26 cellular contexts compared by ENCODE assay signal in genomic region chr4:22063613-22064012, GRCh38.
DNase-seq lines count a peak whose midpoint lies in the region; ATAC-seq, FAIRE-seq and TF ChIP-seq lines count a peak whose summit lies in the region.
"Had no signal": no experiment of that assay in that cellular context is flagged by ENCODE, and none has a peak within 500 bp of the region (broad histone marks: within the 10 kb centered on the region; RNA-seq: fewer than 3 reads in every experiment).

No MANE protein-coding gene starts in this region.

- H3K27ac ChIP-seq in HepG2 (ENCODE audit: extremely low read length, insufficient read depth, low read length): no peak overlapping the region
- H3K27ac ChIP-seq in right lobe of liver: no peak overlapping the region
- no peak overlapping the region for H3K27ac ChIP-seq in PC-9
- H3K27ac ChIP-seq: A549; BLaER1 treated with 17β-estradiol and CSF1 and Interleukin-3, amounts not matched to agents 10 nM and 100 nM had no signal

- intact Hi-C loops in HepG2 (cut with micrococcal nuclease; ENCODE audit: unreplicated experiment): no loop called here
- intact Hi-C loops in right lobe of liver (cut with DNase I): no loop called here
- intact Hi-C loops in PC-9 (cut with micrococcal nuclease; ENCODE audit: unreplicated experiment): no loop called here

- BruUV-seq in HepG2 (replicated peaks; lab: Mats Ljungman, UMichigan): no TSS peak
- no TSS peak for BruUV-seq in PC-9 (replicated peaks; lab: Mats Ljungman, UMichigan)

- TF ChIP-seq EP300 in HepG2 (IDR thresholded peaks at IDR 0.05; ENCODE audit: low read depth in 2 of 2, low read length in 2 of 2) (no peak), HepG2 (CRISPR knock-in tag; IDR thresholded peaks at IDR 0.05; ENCODE audit: borderline replicate concordance) (no peak)

- H3K9me3 ChIP-seq in HepG2 (ENCODE audit: low read length) (peaks cover 12% of the 10 kb centered on the region; the same call in 1 of the 2 replicates), right lobe of liver (no peaks in the 10 kb centered on the region), PC-9 (ENCODE audit: insufficient read depth, low read depth) (no peaks in the 10 kb centered on the region)
- H3K9me3 ChIP-seq: A549; BE2C; BLaER1 treated with 17β-estradiol and CSF1 and Interleukin-3, amounts not matched to agents 10 nM and 100 nM had no signal

- no peaks in the 10 kb centered on the region for H3K27me3 ChIP-seq in HepG2 (ENCODE audit: control insufficient read depth in 1 of 2, insufficient read depth in 2 of 2, low read length in 2 of 2)
- H3K27me3 ChIP-seq in right lobe of liver: no peaks in the 10 kb centered on the region
- H3K27me3 ChIP-seq in PC-9 (ENCODE audit: insufficient read depth, low read depth): no peaks in the 10 kb centered on the region
- H3K27me3 ChIP-seq: BE2C; BLaER1 treated with 17β-estradiol and CSF1 and Interleukin-3, amounts not matched to agents 10 nM and 100 nM had no signal

- ATAC-seq in HepG2 (no peak), right lobe of liver (no peak), esophagus mucosa (peak; percentile 56), GM18498 (IDR thresholded peaks at IDR 0.05; ENCODE audit: unreplicated experiment) (no peak)
- ATAC-seq: A549, GM12878 had no signal

- TF ChIP-seq RAD21 in HepG2 (CRISPR knock-in tag; IDR thresholded peaks at IDR 0.05): no peak

- no peaks in the 10 kb centered on the region for H3F3A ChIP-seq in PC-9 (ENCODE audit: insufficient read depth, low read depth)

- POLR2A ChIA-PET in HepG2 (lab: Yijun Ruan, JAX): no interaction called here
- POLR2A ChIA-PET in PC-9 (lab: Charles Lee; ENCODE audit: unreplicated experiment): no interaction called here

- no peak overlapping the region for H3K4me3 ChIP-seq in HepG2 (replicated peaks in 1 of 3; ENCODE audit: insufficient read depth in 1 of 3, low read depth in 2 of 3, low read length in 3 of 3)
- no peak overlapping the region for H3K4me3 ChIP-seq in right lobe of liver
- no peak overlapping the region for H3K4me3 ChIP-seq in PC-9
- H3K4me3 ChIP-seq: A549; BLaER1 treated with 17β-estradiol and CSF1 and Interleukin-3, amounts not matched to agents 10 nM and 100 nM; GM12878 had no signal

- no peak overlapping the region for H3K9ac ChIP-seq in HepG2 (ENCODE audit: insufficient read depth, low read depth, low read length)
- H3K9ac ChIP-seq: BLaER1 treated with 17β-estradiol and CSF1 and Interleukin-3, amounts not matched to agents 10 nM and 100 nM had no signal

- TF ChIP-seq CTCF in HepG2 (CRISPR knock-in tag; IDR thresholded peaks at IDR 0.05) (no peak), right lobe of liver (IDR thresholded peaks at IDR 0.05) (no peak), PC-9 (conservative IDR thresholded peaks at IDR 0.05) (no peak)

- TF ChIP-seq POLR2A in HepG2 (IDR thresholded peaks at IDR 0.05; ENCODE audit: insufficient read depth in 1 of 2, low read depth in 2 of 2, low read length in 2 of 2) (no peak), right lobe of liver (IDR thresholded peaks at IDR 0.05) (no peak)

- FAIRE-seq in HepG2 (lab: Jason Lieb, UNC): no peak
- FAIRE-seq: A549, GM12878, GM18507, H1 had no signal

- H3K79me2 ChIP-seq in HepG2 (ENCODE audit: insufficient read depth, low read length) (no peaks in the 10 kb centered on the region), PC-9 (ENCODE audit: low read depth) (no peaks in the 10 kb centered on the region)

- no peaks in the 10 kb centered on the region for H3K4me1 ChIP-seq in HepG2 (ENCODE audit: insufficient read depth, low read length)
- H3K4me1 ChIP-seq in right lobe of liver: no peaks in the 10 kb centered on the region
- no peaks in the 10 kb centered on the region for H3K4me1 ChIP-seq in PC-9 (replicated peaks; ENCODE audit: insufficient read depth)
- H3K4me1 ChIP-seq: A549; BE2C; BLaER1 treated with 17β-estradiol and CSF1 and Interleukin-3, amounts not matched to agents 10 nM and 100 nM had no signal

- CTCF ChIA-PET in HepG2 (lab: Yijun Ruan, JAX; ENCODE audit: low intra/inter-chr PET ratio, low total read pairs): no interaction called here
- CTCF ChIA-PET in PC-9 (lab: Charles Lee): no interaction called here

- H3K36me3 ChIP-seq in HepG2 (replicated peaks in 1 of 2; ENCODE audit: control insufficient read depth in 1 of 2, insufficient read depth in 2 of 2, low read length in 2 of 2): no peaks in the 10 kb centered on the region
- no peaks in the 10 kb centered on the region for H3K36me3 ChIP-seq in right lobe of liver
- no peaks in the 10 kb centered on the region for H3K36me3 ChIP-seq in PC-9 (ENCODE audit: low read depth)
- H3K36me3 ChIP-seq: BE2C; BLaER1 treated with 17β-estradiol and CSF1 and Interleukin-3, amounts not matched to agents 10 nM and 100 nM had no signal

- no peak for DNase-seq in HepG2 (ENCODE audit: low spot score)
- DNase-seq in right lobe of liver: no peak
- DNase-seq in NCI-H226: peak; percentile 28
- DNase-seq in renal cortical epithelial cell (ENCODE audit: low read depth): peak; percentile 4
- DNase-seq in COLO668 (lab: John Stamatoyannopoulos, UW; ENCODE audit: unreplicated experiment): no peak
- DNase-seq in PC-9: no peak
- DNase-seq: 8988T; ACHN; AML-193; BE2C; Calu3; CD4-positive, alpha-beta T cell; CD8-positive, alpha-beta memory T cell; COR-L47; DMS79; EL; GDM1; H7; HCEC 1CT had no signal

- in situ Hi-C loops in HepG2 (cut with HindIII; ENCODE audit: extremely low pct_ligation_motif_present, low pct_unique_long_range_greater_than_20kb): no loop called here

- no peaks in the 10 kb centered on the region for H3K9me2 ChIP-seq in PC-9 (ENCODE audit: insufficient read depth)

- no peak overlapping the region for H2AFZ ChIP-seq in HepG2 (ENCODE audit: low read length)
- no peak overlapping the region for H2AFZ ChIP-seq in PC-9

- H4K20me1 ChIP-seq in HepG2 (ENCODE audit: insufficient read depth, low read length): no peaks in the 10 kb centered on the region
- no peaks in the 10 kb centered on the region for H4K20me1 ChIP-seq in PC-9 (ENCODE audit: insufficient read depth)
- H4K20me1 ChIP-seq: BLaER1 treated with 17β-estradiol and CSF1 and Interleukin-3, amounts not matched to agents 10 nM and 100 nM had no signal

- H3K4me2 ChIP-seq in HepG2 (ENCODE audit: low read depth, low read length): no peak overlapping the region
- H3K4me2 ChIP-seq in PC-9: no peak overlapping the region
- H3K4me2 ChIP-seq: A549; BLaER1 treated with 17β-estradiol and CSF1 and Interleukin-3, amounts not matched to agents 10 nM and 100 nM had no signal

- 0% methylated on average over 1 of the region's 1 CpG for WGBS in HepG2 (ENCODE audit: low lambda C conversion rate)
- WGBS in right lobe of liver (ENCODE audit: insufficient coverage, low coverage, low lambda C conversion rate, missing lambda C conversion rate): 58% methylated on average over 1 of the region's 1 CpG

TF ChIP-seq in HepG2, 621 proteins besides CTCF, POLR2A, EP300 and RAD21:
- TF ChIP-seq HHEX (CRISPR knock-in tag; IDR thresholded peaks at IDR 0.05) (no peak), BCL6 (CRISPR knock-in tag; IDR thresholded peaks at IDR 0.05) (peak; percentile 50; the same call in 1 of the 2 replicates)

Comparison
In these comparisons a context has a peak if more than half of its experiments do, and no peak if none do; other contexts are left out.
1. DNase-seq: peak in NCI-H226 (single experiment) and renal cortical epithelial cell (single experiment); none in HepG2 (single experiment), right lobe of liver (0 of 3), COLO668 (single experiment) and PC-9 (0 of 2).